24 cellular contexts compared by ENCODE assay signal in genomic region chr11:14124886-14125285, GRCh38.
DNase-seq lines count a peak whose midpoint lies in the region; ATAC-seq and TF ChIP-seq lines count a peak whose summit lies in the region.
"Had no signal": no experiment of that assay in that cellular context is flagged by ENCODE, and none has a peak within 500 bp of the region (broad histone marks: within the 10 kb centered on the region; RNA-seq: fewer than 3 reads in every experiment).

No MANE protein-coding gene starts in this region.

- H3K4me3 Mint-ChIP-seq in T-helper 17 cell: no peak overlapping the region
- H3K4me3 Mint-ChIP-seq: CD8-positive, alpha-beta T cell had no signal

- H3K4me1 Mint-ChIP-seq in T-helper 17 cell: no peaks in the 10 kb centered on the region

- DNase-seq in G401 (ENCODE audit: low spot score): peak; percentile 95
- DNase-seq in cerebellar cortex (ENCODE audit: low spot score): peak; percentile 94
- peak; percentile 47 for DNase-seq in globus pallidus (ENCODE audit: low spot score)
- DNase-seq in vagina (ENCODE audit: extremely low spot score in 2 of 2): no peak
- no peak for DNase-seq in activated gamma-delta T cell treated with Interleukin-2 at 50 U/mL for 16 hours
- DNase-seq in T-helper 17 cell: no peak
- DNase-seq: AML-193; Caco-2; CD8-positive, alpha-beta T cell; DMS 273 treated with DMSO at 0.1 percent for 48 hours; DMS79; EL; GF-D8; Kasumi-1; NCI-H2029; NCI-H446; NCI-H524 treated with DMSO at 0.1 percent for 48 hours; NCI-H82; RPMI8226; SHP77 had no signal

- no peak for TF ChIP-seq CTCF in vagina (IDR thresholded peaks at IDR 0.05)

- H3K9me3 ChIP-seq in vagina (no peaks in the 10 kb centered on the region), T-helper 17 cell (ENCODE audit: control insufficient read depth, low read length, poor library complexity, severe bottlenecking) (no peaks in the 10 kb centered on the region)
- H3K9me3 ChIP-seq: A549, Caco-2 had no signal

- H3K4me3 ChIP-seq in vagina: no peak overlapping the region
- H3K4me3 ChIP-seq: A549, K562 had no signal

- H3K27ac ChIP-seq in vagina: peak overlapping the region; percentile 4
- H3K27ac ChIP-seq: A549, C4-2B had no signal

- H3K27ac Mint-ChIP-seq in T-helper 17 cell: no peak overlapping the region
- H3K27ac Mint-ChIP-seq: CD8-positive, alpha-beta T cell had no signal

- intact Hi-C loops in vagina (cut with DNase I): no loop called here

- H3K27me3 Mint-ChIP-seq in T-helper 17 cell: no peaks in the 10 kb centered on the region

- peaks cover 9% of the 10 kb centered on the region for H3K4me1 ChIP-seq in vagina
- H3K4me1 ChIP-seq: A549, Caco-2 had no signal

- in situ Hi-C loops in G401 (cut with HindIII; ENCODE audit: low sequenced_read_pairs): no loop called here

- H3K27me3 ChIP-seq in vagina: no peaks in the 10 kb centered on the region

- no peak for ATAC-seq in T-helper 17 cell
- no peak for ATAC-seq in GM19397 (IDR thresholded peaks at IDR 0.05; ENCODE audit: unreplicated experiment)
- ATAC-seq: A549; CD8-positive, alpha-beta T cell; K562 had no signal

- H3K36me3 ChIP-seq in vagina: no peaks in the 10 kb centered on the region

- no peak for TF ChIP-seq POLR2A in vagina (IDR thresholded peaks at IDR 0.05)

- H3K36me3 Mint-ChIP-seq in T-helper 17 cell (ENCODE audit: low read depth): peaks cover 9% of the 10 kb centered on the region

Comparison
In these comparisons a context has a peak if more than half of its experiments do, and no peak if none do; other contexts are left out.
1. DNase-seq: peak in G401 (single experiment), cerebellar cortex (single experiment) and globus pallidus (single experiment); none in vagina (0 of 2), activated gamma-delta T cell treated with Interleukin-2 at 50 U/mL for 16 hours (single experiment) and T-helper 17 cell (0 of 3).